Comparison of ENCODE assay signal across 13 cellular contexts in the genomic region with DNA sequence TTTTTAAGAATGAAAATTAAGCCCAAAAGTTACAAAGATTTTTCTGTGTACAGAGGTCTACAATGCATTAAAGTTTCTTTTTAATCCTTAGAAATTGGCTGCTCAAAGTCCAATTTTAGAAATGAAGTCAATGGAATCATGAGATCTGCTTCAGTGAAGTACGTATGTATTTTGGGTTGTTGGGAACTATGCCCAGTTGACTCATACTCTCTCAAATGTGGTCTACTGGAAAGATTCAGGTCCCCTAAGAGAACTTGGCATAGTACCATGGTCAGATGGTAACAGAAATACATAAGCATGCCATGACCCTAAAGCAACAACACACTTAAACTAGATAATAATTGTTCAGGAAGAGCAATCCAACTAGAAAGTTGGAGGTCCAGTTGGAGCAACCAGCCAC. TPM values are rescaled to one million over a fixed set of nuclear protein-coding genes. Genes with fewer than 3 reads are reported as not detected.
A peak's percentile ranks its signal among the peaks of the same experiment; 100 is the strongest.
DNase-seq lines count a peak whose midpoint lies in the region; ATAC-seq and TF ChIP-seq lines count a peak whose summit lies in the region.
"Had no signal": no experiment of that assay in that cellular context is flagged by ENCODE, and none has a peak within 500 bp of the region (broad histone marks: within the 10 kb centered on the region; RNA-seq: fewer than 3 reads in every experiment).

No MANE protein-coding gene starts in this region.

- H3K4me3 ChIP-seq in epithelial cell of proximal tubule (ENCODE audit: low read depth, low read length) (no peak overlapping the region), osteoblast (ENCODE audit: insufficient read depth, low read length) (no peak overlapping the region), endodermal cell (ENCODE audit: low read length) (no peak overlapping the region)

- H3K27ac Mint-ChIP-seq in endodermal cell: no peak overlapping the region

- H3K27ac ChIP-seq in osteoblast (ENCODE audit: low read depth, low read length) (peak overlapping the region; percentile 87), endodermal cell (ENCODE audit: low read depth, low read length) (no peak overlapping the region)

- no peaks in the 10 kb centered on the region for H3K27me3 Mint-ChIP-seq in endodermal cell (ENCODE audit: insufficient read depth)

- H3K9ac ChIP-seq in endodermal cell (ENCODE audit: extremely low read depth, low read length, poor library complexity, severe bottlenecking): no peak overlapping the region

- no peaks in the 10 kb centered on the region for H3K9me3 Mint-ChIP-seq in endodermal cell

- no peak overlapping the region for H2AFZ ChIP-seq in osteoblast (ENCODE audit: low read length)

- no peak for ATAC-seq in sciatic nerve
- ATAC-seq: HCT116 had no signal

- peaks cover 20% of the 10 kb centered on the region for H3K79me2 ChIP-seq in osteoblast (ENCODE audit: insufficient read depth, low read length)

- intact Hi-C loops in sciatic nerve (cut with DNase I): no loop called here

- WGBS in endodermal cell (ENCODE audit: insufficient coverage in 1 of 2, insufficient read length in 1 of 2), 2 experiments: 100% methylated on average over 1 of the region's 1 CpG

- H3K4me3 Mint-ChIP-seq in endodermal cell: no peak overlapping the region

- no peak overlapping the region for H3K4me2 ChIP-seq in osteoblast (ENCODE audit: insufficient read depth, low read length)

- H3K9me3 ChIP-seq in osteoblast (ENCODE audit: low read depth, low read length): no peaks in the 10 kb centered on the region
- H3K9me3 ChIP-seq in endodermal cell (ENCODE audit: control insufficient read depth, low read length): no peaks in the 10 kb centered on the region

- DNase-seq in COLO829 (ENCODE audit: low spot score) (peak; percentile 40), NCI-H446 treated with DMSO at 0.1 percent for 48 hours (lab: John Stamatoyannopoulos, UW) (peak; percentile 92), epithelial cell of proximal tubule (ENCODE audit: low read depth) (peak; percentile 32), osteoblast (ENCODE audit: insufficient read length, low spot score, missing footprints) (peak; percentile 77), endodermal cell (no peak), T-helper 9 cell (no peak), sciatic nerve (ENCODE audit: low spot score) (no peak), NCI-H187 treated with DMSO at 0.1 percent for 48 hours (lab: John Stamatoyannopoulos, UW) (no peak)
- DNase-seq: activated T-cell treated with anti-CD3 and anti-CD28 coated beads for 4 hours, COR-L47, NCI-H345, SHP77 treated with DMSO at 0.1 percent for 48 hours had no signal

- H3K4me1 ChIP-seq in osteoblast (ENCODE audit: insufficient read depth, low read length) (peaks cover 8% of the 10 kb centered on the region), endodermal cell (ENCODE audit: control insufficient read depth, insufficient read depth, low read length) (no peaks in the 10 kb centered on the region)

- peaks cover 25% of the 10 kb centered on the region for H3K36me3 ChIP-seq in osteoblast (ENCODE audit: insufficient read depth, low read length)
- peaks cover 75% of the 10 kb centered on the region for H3K36me3 ChIP-seq in endodermal cell (ENCODE audit: control insufficient read depth, insufficient read depth, low read length)

- H3K27me3 ChIP-seq in osteoblast (ENCODE audit: insufficient read depth, low read length): no peaks in the 10 kb centered on the region
- H3K27me3 ChIP-seq in endodermal cell (ENCODE audit: control insufficient read depth, insufficient read depth, low read length, poor library complexity, severe bottlenecking): no peaks in the 10 kb centered on the region

- H3K4me1 Mint-ChIP-seq in endodermal cell: no peaks in the 10 kb centered on the region

- H4K20me1 ChIP-seq in osteoblast (ENCODE audit: insufficient read depth, low read length): peaks cover 23% of the 10 kb centered on the region

- H3K36me3 Mint-ChIP-seq in endodermal cell (ENCODE audit: low read depth): peaks cover 71% of the 10 kb centered on the region

- TF ChIP-seq CTCF in epithelial cell of proximal tubule (conservative IDR thresholded peaks at IDR 0.05; ENCODE audit: low read depth, low read length) (no peak), osteoblast (IDR thresholded peaks at IDR 0.05; ENCODE audit: extremely low read depth, low read depth, low read length) (no peak), endodermal cell (conservative IDR thresholded peaks at IDR 0.05) (no peak)

RNA-seq across cellular contexts. Expression of gene FBLL1, which starts 23.0 kb away (rescaled TPM):
- total RNA-seq in epithelial cell of proximal tubule (0.80 TPM in 1 of 2 replicates, not detected in the other), osteoblast (0.36 and 1.2 TPM in 2 replicates), endodermal cell (1 to 10 TPM in 1 of 2 donors, under 1 TPM in 1; 0.60 to 1.1 TPM), sciatic nerve (0.22 TPM)
- polyA plus RNA-seq in endodermal cell (2013, experiment 1 of 2): 6.3 TPM
- polyA plus RNA-seq in endodermal cell (2013, experiment 2 of 2): 4.8 TPM

RNA-seq across cellular contexts. Expression of gene PANK3, which starts 27.0 kb away (rescaled TPM):
- total RNA-seq in epithelial cell of proximal tubule (37.6 and 43.3 TPM in 2 replicates), osteoblast (57.5 and 60.4 TPM in 2 replicates), endodermal cell (100 to 1,000 TPM; 101 to 111 TPM), sciatic nerve (64.0 TPM)
- 64.0 TPM for polyA plus RNA-seq in endodermal cell (2013, experiment 1 of 2)
- polyA plus RNA-seq in endodermal cell (2013, experiment 2 of 2): 69.9 TPM

Comparison
In these comparisons a context has a peak if more than half of its experiments do, and no peak if none do; other contexts are left out.
1. DNase-seq: peak in COLO829 (single experiment), NCI-H446 treated with DMSO at 0.1 percent for 48 hours (single experiment), epithelial cell of proximal tubule (single experiment) and osteoblast (single experiment); none in endodermal cell (single experiment), T-helper 9 cell (single experiment), sciatic nerve (single experiment) and NCI-H187 treated with DMSO at 0.1 percent for 48 hours (single experiment).